In the genomic region with DNA sequence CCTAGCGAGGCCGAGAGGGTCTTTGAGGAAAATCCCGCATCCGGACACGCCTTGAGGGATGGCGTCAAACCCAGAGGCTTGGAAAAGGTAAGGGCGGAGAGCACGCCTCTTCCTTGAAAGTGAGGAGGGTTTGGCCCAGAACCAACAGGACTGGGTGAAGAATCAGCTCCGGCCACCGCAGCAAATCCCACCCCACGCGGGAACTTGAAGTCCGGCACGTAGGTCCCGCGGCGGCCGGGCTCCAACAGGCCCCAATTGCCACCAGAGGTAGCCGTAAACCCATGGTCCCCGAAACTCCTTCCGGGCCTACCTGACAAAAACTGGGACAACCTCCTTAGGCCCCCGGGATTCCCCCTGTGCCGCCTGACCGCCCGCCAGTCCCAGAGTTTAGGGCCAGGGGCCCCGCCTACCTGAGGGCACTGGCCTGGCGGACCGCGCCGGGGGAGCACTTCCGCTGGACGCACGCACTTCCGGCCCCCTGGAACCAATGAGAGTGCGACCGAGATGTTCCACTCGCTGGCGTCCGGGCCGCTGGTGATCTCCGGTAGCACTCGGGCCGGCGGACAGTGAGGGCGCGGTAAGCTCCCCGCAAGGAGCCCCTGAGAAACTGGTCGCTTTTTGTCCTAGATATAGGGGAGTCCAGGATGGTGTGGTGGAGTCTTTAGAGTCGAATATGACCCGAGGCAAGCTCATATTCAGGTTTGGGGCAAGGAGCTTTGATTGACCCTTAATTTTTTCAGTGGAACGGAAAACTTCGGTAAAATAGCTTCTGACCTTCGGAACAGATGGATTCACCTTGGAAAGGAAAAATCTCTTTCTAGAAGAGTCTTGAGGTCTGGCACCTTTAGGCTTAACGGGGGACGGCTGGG, we compare ENCODE assay signal across 1 cellular context.
TF ChIP-seq lines count a peak whose summit lies in the region.

TSS of gene LZIC (minus strand) at position 453 of the 869 bp plus-strand sequence. CDS start 6,772 bp downstream, outside the sequence.
TSS of gene NMNAT1 (plus strand) at position 537 of the 869 bp plus-strand sequence. CDS start 28,599 bp downstream, outside the sequence.

TF ChIP-seq in HepG2, 621 proteins besides CTCF, POLR2A, EP300 and RAD21 (continued from another document and continues in another):
- TF ChIP-seq, protein P1, sequence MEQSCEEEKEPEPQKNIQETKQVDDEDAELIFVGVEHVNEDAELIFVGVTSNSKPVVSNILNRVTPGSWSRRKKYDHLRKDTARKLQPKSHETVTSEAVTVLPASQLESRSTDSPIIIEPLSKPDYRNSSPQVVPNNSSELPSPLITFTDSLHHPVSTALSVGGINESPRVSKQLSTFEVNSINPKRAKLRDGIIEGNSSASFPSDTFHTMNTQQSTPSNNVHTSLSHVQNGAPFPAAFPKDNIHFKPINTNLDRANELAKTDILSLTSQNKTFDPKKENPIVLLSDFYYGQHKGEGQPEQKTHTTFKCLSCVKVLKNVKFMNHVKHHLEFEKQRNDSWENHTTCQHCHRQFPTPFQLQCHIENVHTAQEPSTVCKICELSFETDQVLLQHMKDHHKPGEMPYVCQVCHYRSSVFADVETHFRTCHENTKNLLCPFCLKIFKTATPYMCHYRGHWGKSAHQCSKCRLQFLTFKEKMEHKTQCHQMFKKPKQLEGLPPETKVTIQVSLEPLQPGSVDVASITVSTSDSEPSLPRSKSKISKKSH (CRISPR knock-in tag; IDR thresholded peaks at IDR 0.05; ENCODE audit: borderline replicate concordance), result peak; percentile 66; the same call in 1 of the 2 replicates
- peak; percentile 93 for TF ChIP-seq HOXA3 (CRISPR knock-in tag; IDR thresholded peaks at IDR 0.05)
- TF ChIP-seq ZNF431 (CRISPR knock-in tag; IDR thresholded peaks at IDR 0.05; ENCODE audit: borderline replicate concordance, low read depth), result no peak
- TF ChIP-seq ATF5 (CRISPR knock-in tag; IDR thresholded peaks at IDR 0.05; ENCODE audit: low read depth), result peak; percentile 47; the same call in 1 of the 2 replicates
- TF ChIP-seq SNAPC2 (CRISPR knock-in tag; IDR thresholded peaks at IDR 0.05), result no peak
- TF ChIP-seq AKAP8 (CRISPR knock-in tag; IDR thresholded peaks at IDR 0.05), result no peak
- no peak for TF ChIP-seq CREBL2 (CRISPR knock-in tag; IDR thresholded peaks at IDR 0.05; ENCODE audit: borderline replicate concordance)
- peak; percentile 96 for TF ChIP-seq ZNF446 (CRISPR knock-in tag; IDR thresholded peaks at IDR 0.05)
- no peak for TF ChIP-seq CSRNP2 (CRISPR knock-in tag; conservative IDR thresholded peaks at IDR 0.05; ENCODE audit: low read depth)
- TF ChIP-seq ZNF263 (CRISPR knock-in tag; IDR thresholded peaks at IDR 0.05), result peak; percentile 82
- TF ChIP-seq, protein P2, sequence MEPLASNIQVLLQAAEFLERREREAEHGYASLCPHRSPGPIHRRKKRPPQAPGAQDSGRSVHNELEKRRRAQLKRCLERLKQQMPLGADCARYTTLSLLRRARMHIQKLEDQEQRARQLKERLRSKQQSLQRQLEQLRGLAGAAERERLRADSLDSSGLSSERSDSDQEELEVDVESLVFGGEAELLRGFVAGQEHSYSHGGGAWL (CRISPR knock-in tag; IDR thresholded peaks at IDR 0.05), result peak; percentile 74; the same call in 1 of the 2 replicates
- TF ChIP-seq SP5 (CRISPR knock-in tag; IDR thresholded peaks at IDR 0.05; ENCODE audit: borderline replicate concordance, low read depth), result peak; percentile 88
- TF ChIP-seq SMAD1 (CRISPR knock-in tag; IDR thresholded peaks at IDR 0.05; ENCODE audit: borderline replicate concordance, low read depth), result peak; percentile 69; the same call in 1 of the 2 replicates
- TF ChIP-seq ZNF562 (CRISPR knock-in tag; IDR thresholded peaks at IDR 0.05; ENCODE audit: borderline replicate concordance), result no peak
- TF ChIP-seq CHD4 (IDR thresholded peaks at IDR 0.05; ENCODE audit: borderline replicate concordance, low read length), result no peak
- no peak for TF ChIP-seq RBM22 (optimal IDR thresholded peaks at IDR 0.05; ENCODE audit: low read length)
- TF ChIP-seq, protein P3, sequence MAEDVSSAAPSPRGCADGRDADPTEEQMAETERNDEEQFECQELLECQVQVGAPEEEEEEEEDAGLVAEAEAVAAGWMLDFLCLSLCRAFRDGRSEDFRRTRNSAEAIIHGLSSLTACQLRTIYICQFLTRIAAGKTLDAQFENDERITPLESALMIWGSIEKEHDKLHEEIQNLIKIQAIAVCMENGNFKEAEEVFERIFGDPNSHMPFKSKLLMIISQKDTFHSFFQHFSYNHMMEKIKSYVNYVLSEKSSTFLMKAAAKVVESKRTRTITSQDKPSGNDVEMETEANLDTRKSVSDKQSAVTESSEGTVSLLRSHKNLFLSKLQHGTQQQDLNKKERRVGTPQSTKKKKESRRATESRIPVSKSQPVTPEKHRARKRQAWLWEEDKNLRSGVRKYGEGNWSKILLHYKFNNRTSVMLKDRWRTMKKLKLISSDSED (CRISPR knock-in tag; IDR thresholded peaks at IDR 0.05), result no peak
- TF ChIP-seq MYNN (CRISPR knock-in tag; IDR thresholded peaks at IDR 0.05; ENCODE audit: low read depth), result 0 out of 2 replicates have a peak, but pooled peaks have one; percentile 69
- TF ChIP-seq ZFP36L2 (CRISPR knock-in tag; IDR thresholded peaks at IDR 0.05), result no peak; the same call in none of the 2 replicates
- TF ChIP-seq MTF2 (CRISPR knock-in tag; IDR thresholded peaks at IDR 0.05; ENCODE audit: borderline replicate concordance), result peak; percentile 57; the same call in 1 of the 2 replicates
- TF ChIP-seq, protein P4, sequence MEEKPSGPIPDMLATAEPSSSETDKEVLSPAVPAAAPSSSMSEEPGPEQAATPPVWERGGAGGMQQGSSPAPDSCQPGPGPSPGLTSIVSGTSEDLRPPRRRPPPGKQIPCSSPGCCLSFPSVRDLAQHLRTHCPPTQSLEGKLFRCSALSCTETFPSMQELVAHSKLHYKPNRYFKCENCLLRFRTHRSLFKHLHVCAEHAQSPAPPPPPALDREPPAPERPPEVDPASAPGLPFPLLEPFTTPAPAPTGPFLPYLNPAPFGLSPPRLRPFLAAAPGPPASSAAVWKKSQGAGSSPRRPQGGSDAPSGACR (CRISPR knock-in tag; IDR thresholded peaks at IDR 0.05), result peak; percentile 78
- no peak; a peak in 1 of 4 replicates for TF ChIP-seq MAFK (conservative IDR thresholded peaks at IDR 0.05 in 1 of 2, IDR thresholded peaks at IDR 0.05 in 1 of 2; ENCODE audit: low read length in 2 of 2)
- TF ChIP-seq HDAC6 (IDR thresholded peaks at IDR 0.05; ENCODE audit: low read depth, low read length), result no peak
- TF ChIP-seq PRPF4 (IDR thresholded peaks at IDR 0.05; ENCODE audit: low read depth, low read length, poor library complexity, severe bottlenecking), result no peak
- no peak for TF ChIP-seq ZNF264 (CRISPR knock-in tag; IDR thresholded peaks at IDR 0.05)
- 0 out of 2 replicates have a peak, but pooled peaks have one; percentile 54 for TF ChIP-seq ZNF670 (CRISPR knock-in tag; IDR thresholded peaks at IDR 0.05; ENCODE audit: borderline replicate concordance)
- TF ChIP-seq SOX5 (CRISPR knock-in tag; IDR thresholded peaks at IDR 0.05; ENCODE audit: borderline replicate concordance), result 0 out of 2 replicates have a peak, but pooled peaks have one; percentile 39
- no peak for TF ChIP-seq ZC3H4 (CRISPR knock-in tag; IDR thresholded peaks at IDR 0.05; ENCODE audit: borderline replicate concordance)
- TF ChIP-seq PPARG (CRISPR knock-in tag; conservative IDR thresholded peaks at IDR 0.05), result no peak
- TF ChIP-seq, protein P5, sequence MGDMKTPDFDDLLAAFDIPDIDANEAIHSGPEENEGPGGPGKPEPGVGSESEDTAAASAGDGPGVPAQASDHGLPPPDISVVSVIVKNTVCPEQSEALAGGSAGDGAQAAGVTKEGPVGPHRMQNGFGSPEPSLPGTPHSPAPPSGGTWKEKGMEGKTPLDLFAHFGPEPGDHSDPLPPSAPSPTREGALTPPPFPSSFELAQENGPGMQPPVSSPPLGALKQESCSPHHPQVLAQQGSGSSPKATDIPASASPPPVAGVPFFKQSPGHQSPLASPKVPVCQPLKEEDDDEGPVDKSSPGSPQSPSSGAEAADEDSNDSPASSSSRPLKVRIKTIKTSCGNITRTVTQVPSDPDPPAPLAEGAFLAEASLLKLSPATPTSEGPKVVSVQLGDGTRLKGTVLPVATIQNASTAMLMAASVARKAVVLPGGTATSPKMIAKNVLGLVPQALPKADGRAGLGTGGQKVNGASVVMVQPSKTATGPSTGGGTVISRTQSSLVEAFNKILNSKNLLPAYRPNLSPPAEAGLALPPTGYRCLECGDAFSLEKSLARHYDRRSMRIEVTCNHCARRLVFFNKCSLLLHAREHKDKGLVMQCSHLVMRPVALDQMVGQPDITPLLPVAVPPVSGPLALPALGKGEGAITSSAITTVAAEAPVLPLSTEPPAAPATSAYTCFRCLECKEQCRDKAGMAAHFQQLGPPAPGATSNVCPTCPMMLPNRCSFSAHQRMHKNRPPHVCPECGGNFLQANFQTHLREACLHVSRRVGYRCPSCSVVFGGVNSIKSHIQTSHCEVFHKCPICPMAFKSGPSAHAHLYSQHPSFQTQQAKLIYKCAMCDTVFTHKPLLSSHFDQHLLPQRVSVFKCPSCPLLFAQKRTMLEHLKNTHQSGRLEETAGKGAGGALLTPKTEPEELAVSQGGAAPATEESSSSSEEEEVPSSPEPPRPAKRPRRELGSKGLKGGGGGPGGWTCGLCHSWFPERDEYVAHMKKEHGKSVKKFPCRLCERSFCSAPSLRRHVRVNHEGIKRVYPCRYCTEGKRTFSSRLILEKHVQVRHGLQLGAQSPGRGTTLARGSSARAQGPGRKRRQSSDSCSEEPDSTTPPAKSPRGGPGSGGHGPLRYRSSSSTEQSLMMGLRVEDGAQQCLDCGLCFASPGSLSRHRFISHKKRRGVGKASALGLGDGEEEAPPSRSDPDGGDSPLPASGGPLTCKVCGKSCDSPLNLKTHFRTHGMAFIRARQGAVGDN (CRISPR knock-in tag; IDR thresholded peaks at IDR 0.05), result peak; percentile 96
- TF ChIP-seq FOSL2 (CRISPR knock-in tag; IDR thresholded peaks at IDR 0.05), result no peak
- TF ChIP-seq ZNF713 (CRISPR knock-in tag; IDR thresholded peaks at IDR 0.05), result peak; percentile 54; the same call in 1 of the 2 replicates
- peak; percentile 90; the same call in 1 of the 2 replicates for TF ChIP-seq ZSCAN30 (CRISPR knock-in tag; IDR thresholded peaks at IDR 0.05)
- TF ChIP-seq ZNF576 (CRISPR knock-in tag; IDR thresholded peaks at IDR 0.05), result no peak
- no peak; the same call in 1 of the 2 replicates for TF ChIP-seq KDM1A (CRISPR knock-in tag; IDR thresholded peaks at IDR 0.05)
- TF ChIP-seq, protein P6, sequence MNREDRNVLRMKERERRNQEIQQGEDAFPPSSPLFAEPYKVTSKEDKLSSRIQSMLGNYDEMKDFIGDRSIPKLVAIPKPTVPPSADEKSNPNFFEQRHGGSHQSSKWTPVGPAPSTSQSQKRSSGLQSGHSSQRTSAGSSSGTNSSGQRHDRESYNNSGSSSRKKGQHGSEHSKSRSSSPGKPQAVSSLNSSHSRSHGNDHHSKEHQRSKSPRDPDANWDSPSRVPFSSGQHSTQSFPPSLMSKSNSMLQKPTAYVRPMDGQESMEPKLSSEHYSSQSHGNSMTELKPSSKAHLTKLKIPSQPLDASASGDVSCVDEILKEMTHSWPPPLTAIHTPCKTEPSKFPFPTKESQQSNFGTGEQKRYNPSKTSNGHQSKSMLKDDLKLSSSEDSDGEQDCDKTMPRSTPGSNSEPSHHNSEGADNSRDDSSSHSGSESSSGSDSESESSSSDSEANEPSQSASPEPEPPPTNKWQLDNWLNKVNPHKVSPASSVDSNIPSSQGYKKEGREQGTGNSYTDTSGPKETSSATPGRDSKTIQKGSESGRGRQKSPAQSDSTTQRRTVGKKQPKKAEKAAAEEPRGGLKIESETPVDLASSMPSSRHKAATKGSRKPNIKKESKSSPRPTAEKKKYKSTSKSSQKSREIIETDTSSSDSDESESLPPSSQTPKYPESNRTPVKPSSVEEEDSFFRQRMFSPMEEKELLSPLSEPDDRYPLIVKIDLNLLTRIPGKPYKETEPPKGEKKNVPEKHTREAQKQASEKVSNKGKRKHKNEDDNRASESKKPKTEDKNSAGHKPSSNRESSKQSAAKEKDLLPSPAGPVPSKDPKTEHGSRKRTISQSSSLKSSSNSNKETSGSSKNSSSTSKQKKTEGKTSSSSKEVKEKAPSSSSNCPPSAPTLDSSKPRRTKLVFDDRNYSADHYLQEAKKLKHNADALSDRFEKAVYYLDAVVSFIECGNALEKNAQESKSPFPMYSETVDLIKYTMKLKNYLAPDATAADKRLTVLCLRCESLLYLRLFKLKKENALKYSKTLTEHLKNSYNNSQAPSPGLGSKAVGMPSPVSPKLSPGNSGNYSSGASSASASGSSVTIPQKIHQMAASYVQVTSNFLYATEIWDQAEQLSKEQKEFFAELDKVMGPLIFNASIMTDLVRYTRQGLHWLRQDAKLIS (CRISPR knock-in tag; IDR thresholded peaks at IDR 0.05), result peak; percentile 81; the same call in 1 of the 2 replicates
- TF ChIP-seq TAF1 (CRISPR knock-in tag; IDR thresholded peaks at IDR 0.05), result peak; percentile 92
- peak; percentile 60; the same call in 1 of the 2 replicates for TF ChIP-seq ZBTB43 (CRISPR knock-in tag; conservative IDR thresholded peaks at IDR 0.05)
- TF ChIP-seq TCF7L2 (IDR thresholded peaks at IDR 0.05; ENCODE audit: low read depth, low read length), result no peak
- TF ChIP-seq ZNF546 (CRISPR knock-in tag; conservative IDR thresholded peaks at IDR 0.05), result peak; percentile 46; the same call in 1 of the 2 replicates
- TF ChIP-seq ZNF839 (CRISPR knock-in tag; IDR thresholded peaks at IDR 0.05; ENCODE audit: borderline replicate concordance), result no peak
- TF ChIP-seq BRCA1 (CRISPR knock-in tag; IDR thresholded peaks at IDR 0.05), result peak; percentile 58; the same call in 1 of the 2 replicates
